Comparison of ENCODE assay signal across 13 cellular contexts in genomic region chr12:28610401-28611114, GRCh38.
"Had no signal": no experiment of that assay in that cellular context is flagged by ENCODE, and none has a peak within 500 bp of the region (broad histone marks: within the 10 kb centered on the region; RNA-seq: fewer than 3 reads in every experiment).

No MANE protein-coding gene starts in this region.

- H3K27ac ChIP-seq: esophagus muscularis mucosa, heart left ventricle had no signal

- ATAC-seq: activated T-helper 17 cell treated with anti-CD3 and anti-CD28 coated beads, Interleukin-2, amount 50 U/mL, for 72 hours; left ventricle myocardium superior; stimulated activated memory B cell treated with anti-CD40 and anti-IgM and Interleukin-4, amounts not matched to agents 10 μg/mL and 1 μg/mL and 100 μg/mL, for 72 hours had no signal

- H3K4me1 ChIP-seq: heart left ventricle had no signal

- H3K4me2 ChIP-seq: smooth muscle cell had no signal

- H3K36me3 ChIP-seq: esophagus muscularis mucosa, heart left ventricle, transverse colon had no signal

- H3K4me3 ChIP-seq: esophagus muscularis mucosa, heart left ventricle, smooth muscle cell, transverse colon had no signal

- DNase-seq: activated CD4-positive, alpha-beta T cell treated with anti-CD3 and anti-CD28 coated beads, Interleukin-2, amount 10 ng/mL, durations not matched to agents 7 days and 5 days; activated naive CD4-positive, alpha-beta T cell treated with anti-CD3 and anti-CD28 coated beads for 36 hours; activated T-cell treated with anti-CD3 and anti-CD28 coated beads for 4 hours; heart left ventricle; islet precursor cell; left ventricle myocardium superior; mesendoderm; stimulated activated CD4-positive, alpha-beta T cell treated with anti-CD3 and anti-CD28 coated beads, Interleukin-1b, Interleukin-23, amount 100 ng/mL, for 48 hours had no signal

- H3K27me3 ChIP-seq: esophagus muscularis mucosa, heart left ventricle, transverse colon had no signal
